Comparison of ENCODE assay signal across 13 cellular contexts in the genomic region with DNA sequence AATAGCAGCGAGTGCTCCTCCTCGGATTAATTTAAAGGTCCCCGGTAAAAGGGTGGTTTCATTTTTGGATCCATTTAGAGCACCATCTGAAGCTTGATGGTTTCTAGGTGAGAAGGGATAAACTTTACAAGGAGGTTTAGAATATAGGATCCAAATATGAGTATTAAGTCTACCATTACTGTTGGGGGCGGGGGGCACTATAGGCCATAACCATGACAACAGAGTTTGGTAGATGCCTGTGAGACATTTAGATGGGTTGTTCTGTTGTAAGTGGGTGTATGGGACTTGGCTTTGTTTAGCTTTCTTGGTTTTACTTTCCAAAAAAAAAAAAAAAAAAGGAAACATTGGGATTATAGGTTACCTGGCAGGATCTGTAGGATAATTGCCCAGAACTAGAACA.
"Had no signal": no experiment of that assay in that cellular context is flagged by ENCODE, and none has a peak within 500 bp of the region (broad histone marks: within the 10 kb centered on the region; RNA-seq: fewer than 3 reads in every experiment).

No MANE protein-coding gene starts in this region.

- H3K9me3 Mint-ChIP-seq: activated B cell treated with CpG ODN at 0.5 μM for 24 hours; activated CD8-positive, alpha-beta T cell treated with anti-CD3 and anti-CD28 coated beads for 36 hours; activated T-cell treated with anti-CD3 and anti-CD28 coated beads, Interleukin-2, amount 50 U/mL, for 4 hours had no signal

- H3K9me3 ChIP-seq: esophagus muscularis mucosa, psoas muscle, right lobe of liver, transverse colon had no signal

- H3K4me1 Mint-ChIP-seq: activated B cell treated with CpG ODN at 0.5 μM for 24 hours had no signal

- H3K27ac ChIP-seq: esophagus muscularis mucosa, psoas muscle, right lobe of liver, transverse colon had no signal

- DNase-seq: activated B cell treated with CpG ODN at 0.5 μM for 24 hours; activated CD4-positive, alpha-beta T cell treated with anti-CD3 and anti-CD28 coated beads for 48 hours; activated CD8-positive, alpha-beta T cell treated with anti-CD3 and anti-CD28 coated beads for 36 hours; activated effector memory CD4-positive, alpha-beta T cell treated with Interleukin-2 at 50 U/mL for 16 hours; activated naive CD4-positive, alpha-beta T cell treated with anti-CD3 and anti-CD28 coated beads, Interleukin-2, amount 50 U/mL, for 16 hours; activated T-cell treated with anti-CD3 and anti-CD28 coated beads, Interleukin-2, amount 50 U/mL, for 4 hours; hypothalamus; psoas muscle; right lobe of liver; stimulated activated naive CD8-positive, alpha-beta T cell treated with anti-CD3 and anti-CD28 coated beads, Interleukin-15, Interleukin-2, amounts not matched to agents 100 U/mL and 50 U/mL, for 24 hours; T-helper 17 cell; transverse colon had no signal

- ATAC-seq: activated CD8-positive, alpha-beta T cell treated with anti-CD3 and anti-CD28 coated beads for 36 hours; activated T-cell treated with anti-CD3 and anti-CD28 coated beads, Interleukin-2, amount 50 U/mL, for 4 hours; psoas muscle; right lobe of liver; stimulated activated naive CD8-positive, alpha-beta T cell treated with anti-CD3 and anti-CD28 coated beads, Interleukin-15, Interleukin-2, amounts not matched to agents 100 U/mL and 50 U/mL, for 24 hours; T-helper 17 cell had no signal

- H3K36me3 ChIP-seq: esophagus muscularis mucosa, right lobe of liver, transverse colon had no signal

- H3K27me3 Mint-ChIP-seq: activated B cell treated with CpG ODN at 0.5 μM for 24 hours; activated CD8-positive, alpha-beta T cell treated with anti-CD3 and anti-CD28 coated beads for 36 hours; T-helper 17 cell had no signal

- H3K27ac Mint-ChIP-seq: activated B cell treated with CpG ODN at 0.5 μM for 24 hours; activated CD8-positive, alpha-beta T cell treated with anti-CD3 and anti-CD28 coated beads for 36 hours; T-helper 17 cell had no signal

- H3K4me1 ChIP-seq: esophagus muscularis mucosa, psoas muscle, right lobe of liver, transverse colon had no signal

- H3K4me3 ChIP-seq: esophagus muscularis mucosa, psoas muscle, right lobe of liver, transverse colon had no signal

- H3K4me3 Mint-ChIP-seq: activated B cell treated with CpG ODN at 0.5 μM for 24 hours; activated CD8-positive, alpha-beta T cell treated with anti-CD3 and anti-CD28 coated beads for 36 hours; activated T-cell treated with anti-CD3 and anti-CD28 coated beads, Interleukin-2, amount 50 U/mL, for 4 hours; T-helper 17 cell had no signal

- H3K27me3 ChIP-seq: esophagus muscularis mucosa, right lobe of liver, transverse colon had no signal
